9 cellular contexts compared by ENCODE assay signal in genomic region chr9:136326061-136326776, GRCh38. TPM values are rescaled to one million over a fixed set of nuclear protein-coding genes. Genes with fewer than 3 reads are reported as not detected.
A peak's percentile ranks its signal among the peaks of the same experiment; 100 is the strongest.
DNase-seq lines count a peak whose midpoint lies in the region; ATAC-seq and TF ChIP-seq lines count a peak whose summit lies in the region.
"Had no signal": no experiment of that assay in that cellular context is flagged by ENCODE, and none has a peak within 500 bp of the region (broad histone marks: within the 10 kb centered on the region; RNA-seq: fewer than 3 reads in every experiment).

No MANE protein-coding gene starts in this region.

- no peak for ATAC-seq in HG02678 (IDR thresholded peaks at IDR 0.05; ENCODE audit: unreplicated experiment)
- ATAC-seq in GM19395 (IDR thresholded peaks at IDR 0.05; ENCODE audit: unreplicated experiment) = no peak
- no peak for ATAC-seq in HG03039 (IDR thresholded peaks at IDR 0.05; ENCODE audit: unreplicated experiment)

- peaks cover 0 to 4% (median 0%) of the 10 kb centered on the region in 11 experiments; a peak in 4 of 22 replicates for H3K9me3 ChIP-seq in BLaER1 treated with 17β-estradiol and CSF1 and Interleukin-3, amounts not matched to agents 10 nM and 100 nM (replicated peaks in 1 of 11)
- H3K9me3 ChIP-seq in SJSA1 (replicated peaks) (no peaks in the 10 kb centered on the region), osteoblast (ENCODE audit: low read depth, low read length) (peaks cover 2% of the 10 kb centered on the region)

- TF ChIP-seq CTCF in fibroblast of mammary gland (conservative IDR thresholded peaks at IDR 0.05; ENCODE audit: control insufficient read depth, insufficient read depth, low read depth, low read length) (no peak), osteoblast (IDR thresholded peaks at IDR 0.05; ENCODE audit: extremely low read depth, low read depth, low read length) (no peak)

- peak; percentile 97 to 98 for DNase-seq in SJSA1 (ENCODE audit: low read depth in 1 of 2, low spot score in 2 of 2)
- DNase-seq in fibroblast of mammary gland (ENCODE audit: low read depth) = peak; percentile 82
- peak; percentile 99 for DNase-seq in osteoblast (ENCODE audit: insufficient read length, low spot score, missing footprints)
- DNase-seq in NCI-H526 treated with DMSO at 0.1 percent for 48 hours (lab: John Stamatoyannopoulos, UW) = no peak
- DNase-seq: activated T-cell treated with anti-CD3 and anti-CD28 coated beads, Interleukin-2, amount 50 U/mL, for 1 hour had no signal

- H3K27me3 ChIP-seq in BLaER1 treated with 17β-estradiol and CSF1 and Interleukin-3, amounts not matched to agents 10 nM and 100 nM = peaks cover 0 to 22% (median 0%) of the 10 kb centered on the region in 11 experiments; a peak in 6 of 22 replicates
- no peaks in the 10 kb centered on the region for H3K27me3 ChIP-seq in SJSA1 (replicated peaks)
- no peaks in the 10 kb centered on the region for H3K27me3 ChIP-seq in osteoblast (ENCODE audit: insufficient read depth, low read length)

- peaks cover 0 to 8% (median 0%) of the 10 kb centered on the region in 11 experiments; a peak in 4 of 22 replicates for H3K36me3 ChIP-seq in BLaER1 treated with 17β-estradiol and CSF1 and Interleukin-3, amounts not matched to agents 10 nM and 100 nM
- H3K36me3 ChIP-seq in SJSA1 (peaks cover 29% of the 10 kb centered on the region), osteoblast (ENCODE audit: insufficient read depth, low read length) (peaks cover 5% of the 10 kb centered on the region)

- peak overlapping the region; percentile 80 to 100 (median 96) for H3K4me2 ChIP-seq in BLaER1 treated with 17β-estradiol and CSF1 and Interleukin-3, amounts not matched to agents 10 nM and 100 nM
- H3K4me2 ChIP-seq in osteoblast (ENCODE audit: insufficient read depth, low read length) = peak overlapping the region; percentile 61

- peak overlapping the region; percentile 54 to 95 (median 86); a peak in 21 of 22 replicates for H3K9ac ChIP-seq in BLaER1 treated with 17β-estradiol and CSF1 and Interleukin-3, amounts not matched to agents 10 nM and 100 nM

- peak overlapping the region; percentile 9 to 91 (median 78); a peak in 19 of 20 replicates for H3K4me3 ChIP-seq in BLaER1 treated with 17β-estradiol and CSF1 and Interleukin-3, amounts not matched to agents 10 nM and 100 nM
- H3K4me3 ChIP-seq in SJSA1 (peak overlapping the region; percentile 84), fibroblast of mammary gland (ENCODE audit: control insufficient read depth, low read depth, low read length) (no peak overlapping the region), osteoblast (ENCODE audit: insufficient read depth, low read length) (peak overlapping the region; percentile 55)

- H2AFZ ChIP-seq in osteoblast (ENCODE audit: low read length) = peak overlapping the region; percentile 85

- H3K4me1 ChIP-seq in BLaER1 treated with 17β-estradiol and CSF1 and Interleukin-3, amounts not matched to agents 10 nM and 100 nM = peaks cover 58 to 91% (median 82%) of the 10 kb centered on the region in 10 experiments
- H3K4me1 ChIP-seq in SJSA1 (replicated peaks) (peaks cover 59% of the 10 kb centered on the region), osteoblast (ENCODE audit: insufficient read depth, low read length) (peaks cover 29% of the 10 kb centered on the region)

- H3K27ac ChIP-seq in BLaER1 treated with 17β-estradiol and CSF1 and Interleukin-3, amounts not matched to agents 10 nM and 100 nM = peak overlapping the region; percentile 13 to 93 (median 86); a peak in 20 of 22 replicates
- H3K27ac ChIP-seq in SJSA1 = peak overlapping the region; percentile 89
- H3K27ac ChIP-seq in osteoblast (ENCODE audit: low read depth, low read length) = peak overlapping the region; percentile 78

- H3K79me2 ChIP-seq in osteoblast (ENCODE audit: insufficient read depth, low read length) = peaks cover 34% of the 10 kb centered on the region

- H4K20me1 ChIP-seq in BLaER1 treated with 17β-estradiol and CSF1 and Interleukin-3, amounts not matched to agents 10 nM and 100 nM = peaks cover 0 to 34% (median 32%) of the 10 kb centered on the region in 11 experiments; a peak in 19 of 22 replicates
- peaks cover 28% of the 10 kb centered on the region for H4K20me1 ChIP-seq in osteoblast (ENCODE audit: insufficient read depth, low read length)

RNA-seq across cellular contexts. Expression of gene GPSM1, which starts 1.1 kb away (rescaled TPM):
- 63.0 and 90.4 TPM in 2 replicates for total RNA-seq in SJSA1 (2014; rRNA removed; shearing (Covaris generic))
- total RNA-seq in osteoblast = 30.9 and 39.1 TPM in 2 replicates

RNA-seq across cellular contexts. Expression of gene CCDC187, which starts 22.3 kb away (rescaled TPM):
- not detected in 2 replicates for total RNA-seq in SJSA1 (2014; rRNA removed; shearing (Covaris generic))
- under 0.01 TPM in 1 of 2 replicates, not detected in the other for total RNA-seq in osteoblast

RNA-seq across cellular contexts. Expression of gene DNLZ, which starts 37.3 kb away (rescaled TPM):
- 43.0 and 79.2 TPM in 2 replicates for total RNA-seq in SJSA1 (2014; rRNA removed; shearing (Covaris generic))
- total RNA-seq in osteoblast = 4.3 and 4.4 TPM in 2 replicates

RNA-seq across cellular contexts. Expression of gene CARD9, which starts 47.2 kb away (rescaled TPM):
- total RNA-seq in SJSA1 (2014; rRNA removed; shearing (Covaris generic)) = 0.16 and 0.32 TPM in 2 replicates
- total RNA-seq in osteoblast = 1.8 and 5.1 TPM in 2 replicates
